In genomic region chr19:13207237-13208130, GRCh38 we compare ENCODE assay signal across 1 cellular context.
TF ChIP-seq lines count a peak whose summit lies in the region.

No MANE protein-coding gene starts in this region.

TF ChIP-seq in GM12878, 131 proteins besides CTCF, POLR2A, EP300 and RAD21 (continues in another document):
- 0 out of 2 replicates have a peak, but pooled peaks have one; percentile 34 for TF ChIP-seq ZNF687 (IDR thresholded peaks at IDR 0.05)
- peak in 1 of 2 experiments; percentile 55; a peak in 1 of 4 replicates for TF ChIP-seq BHLHE40 (IDR thresholded peaks at IDR 0.05; ENCODE audit: borderline replicate concordance in 1 of 2, low read depth in 2 of 2, low read length in 1 of 2)
- no peak for TF ChIP-seq SKIL (IDR thresholded peaks at IDR 0.05; ENCODE audit: low read depth, poor library complexity, severe bottlenecking)
- no peak for TF ChIP-seq TBL1XR1 (IDR thresholded peaks at IDR 0.05; ENCODE audit: low read depth, low read length)
- TF ChIP-seq IKZF1 (conservative IDR thresholded peaks at IDR 0.05) = no peak
- TF ChIP-seq HDAC2 (IDR thresholded peaks at IDR 0.05) = no peak
- TF ChIP-seq, protein P1, sequence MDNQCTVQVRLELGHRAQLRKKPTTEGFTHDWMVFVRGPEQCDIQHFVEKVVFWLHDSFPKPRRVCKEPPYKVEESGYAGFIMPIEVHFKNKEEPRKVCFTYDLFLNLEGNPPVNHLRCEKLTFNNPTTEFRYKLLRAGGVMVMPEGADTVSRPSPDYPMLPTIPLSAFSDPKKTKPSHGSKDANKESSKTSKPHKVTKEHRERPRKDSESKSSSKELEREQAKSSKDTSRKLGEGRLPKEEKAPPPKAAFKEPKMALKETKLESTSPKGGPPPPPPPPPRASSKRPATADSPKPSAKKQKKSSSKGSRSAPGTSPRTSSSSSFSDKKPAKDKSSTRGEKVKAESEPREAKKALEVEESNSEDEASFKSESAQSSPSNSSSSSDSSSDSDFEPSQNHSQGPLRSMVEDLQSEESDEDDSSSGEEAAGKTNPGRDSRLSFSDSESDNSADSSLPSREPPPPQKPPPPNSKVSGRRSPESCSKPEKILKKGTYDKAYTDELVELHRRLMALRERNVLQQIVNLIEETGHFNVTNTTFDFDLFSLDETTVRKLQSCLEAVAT (IDR thresholded peaks at IDR 0.05) = no peak
- no peak for TF ChIP-seq PAX8 (IDR thresholded peaks at IDR 0.05)
- TF ChIP-seq KLF5 (IDR thresholded peaks at IDR 0.05; ENCODE audit: partially characterized antibody) = no peak
- TF ChIP-seq SUPT20H (IDR thresholded peaks at IDR 0.05; ENCODE audit: borderline replicate concordance, control insufficient read depth, low read depth, low read length) = no peak
- no peak for TF ChIP-seq EZH2 (IDR thresholded peaks at IDR 0.05; ENCODE audit: borderline replicate concordance, control insufficient read depth, low read depth, low read length)
- TF ChIP-seq ESRRA (IDR thresholded peaks at IDR 0.05; ENCODE audit: low read length) = no peak
- no peak for TF ChIP-seq TCF12 (IDR thresholded peaks at IDR 0.05; ENCODE audit: low read depth, low read length)
- TF ChIP-seq, protein P2, sequence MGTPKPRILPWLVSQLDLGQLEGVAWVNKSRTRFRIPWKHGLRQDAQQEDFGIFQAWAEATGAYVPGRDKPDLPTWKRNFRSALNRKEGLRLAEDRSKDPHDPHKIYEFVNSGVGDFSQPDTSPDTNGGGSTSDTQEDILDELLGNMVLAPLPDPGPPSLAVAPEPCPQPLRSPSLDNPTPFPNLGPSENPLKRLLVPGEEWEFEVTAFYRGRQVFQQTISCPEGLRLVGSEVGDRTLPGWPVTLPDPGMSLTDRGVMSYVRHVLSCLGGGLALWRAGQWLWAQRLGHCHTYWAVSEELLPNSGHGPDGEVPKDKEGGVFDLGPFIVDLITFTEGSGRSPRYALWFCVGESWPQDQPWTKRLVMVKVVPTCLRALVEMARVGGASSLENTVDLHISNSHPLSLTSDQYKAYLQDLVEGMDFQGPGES (IDR thresholded peaks at IDR 0.05) = no peak
- 0 out of 2 replicates have a peak, but pooled peaks have one; percentile 66 for TF ChIP-seq GATAD2B (conservative IDR thresholded peaks at IDR 0.05; ENCODE audit: low read depth)
- no peak for TF ChIP-seq MEF2B (IDR thresholded peaks at IDR 0.05; ENCODE audit: partially characterized antibody, poor library complexity, severe bottlenecking)
- TF ChIP-seq MYB (IDR thresholded peaks at IDR 0.05; ENCODE audit: borderline replicate concordance, low read depth, low read length) = no peak
- no peak for TF ChIP-seq TAF1 (IDR thresholded peaks at IDR 0.05; ENCODE audit: borderline replicate concordance, low read depth, low read length)
- no peak for TF ChIP-seq SIX5 (IDR thresholded peaks at IDR 0.05; ENCODE audit: low read depth, low read length, severe bottlenecking)
- TF ChIP-seq ZSCAN29 (IDR thresholded peaks at IDR 0.05) = no peak
- no peak for TF ChIP-seq STAT1 (conservative IDR thresholded peaks at IDR 0.05)
- TF ChIP-seq NRF1 (conservative IDR thresholded peaks at IDR 0.05; ENCODE audit: low read depth, low read length) = no peak
- TF ChIP-seq RCOR1 (conservative IDR thresholded peaks at IDR 0.05; ENCODE audit: low read depth, low read length) = no peak
- no peak for TF ChIP-seq SMARCA5 (IDR thresholded peaks at IDR 0.05)
- TF ChIP-seq ZZZ3 (IDR thresholded peaks at IDR 0.05; ENCODE audit: control insufficient read depth, insufficient read length, low read depth) = no peak
- TF ChIP-seq, protein P3, sequence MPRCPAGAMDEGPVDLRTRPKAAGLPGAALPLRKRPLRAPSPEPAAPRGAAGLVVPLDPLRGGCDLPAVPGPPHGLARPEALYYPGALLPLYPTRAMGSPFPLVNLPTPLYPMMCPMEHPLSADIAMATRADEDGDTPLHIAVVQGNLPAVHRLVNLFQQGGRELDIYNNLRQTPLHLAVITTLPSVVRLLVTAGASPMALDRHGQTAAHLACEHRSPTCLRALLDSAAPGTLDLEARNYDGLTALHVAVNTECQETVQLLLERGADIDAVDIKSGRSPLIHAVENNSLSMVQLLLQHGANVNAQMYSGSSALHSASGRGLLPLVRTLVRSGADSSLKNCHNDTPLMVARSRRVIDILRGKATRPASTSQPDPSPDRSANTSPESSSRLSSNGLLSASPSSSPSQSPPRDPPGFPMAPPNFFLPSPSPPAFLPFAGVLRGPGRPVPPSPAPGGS (IDR thresholded peaks at IDR 0.05; ENCODE audit: borderline replicate concordance, insufficient read depth, low read depth, low read length, poor library complexity, severe bottlenecking) = no peak
- TF ChIP-seq IRF5 (IDR thresholded peaks at IDR 0.05; ENCODE audit: borderline replicate concordance) = no peak
- TF ChIP-seq, protein P4, sequence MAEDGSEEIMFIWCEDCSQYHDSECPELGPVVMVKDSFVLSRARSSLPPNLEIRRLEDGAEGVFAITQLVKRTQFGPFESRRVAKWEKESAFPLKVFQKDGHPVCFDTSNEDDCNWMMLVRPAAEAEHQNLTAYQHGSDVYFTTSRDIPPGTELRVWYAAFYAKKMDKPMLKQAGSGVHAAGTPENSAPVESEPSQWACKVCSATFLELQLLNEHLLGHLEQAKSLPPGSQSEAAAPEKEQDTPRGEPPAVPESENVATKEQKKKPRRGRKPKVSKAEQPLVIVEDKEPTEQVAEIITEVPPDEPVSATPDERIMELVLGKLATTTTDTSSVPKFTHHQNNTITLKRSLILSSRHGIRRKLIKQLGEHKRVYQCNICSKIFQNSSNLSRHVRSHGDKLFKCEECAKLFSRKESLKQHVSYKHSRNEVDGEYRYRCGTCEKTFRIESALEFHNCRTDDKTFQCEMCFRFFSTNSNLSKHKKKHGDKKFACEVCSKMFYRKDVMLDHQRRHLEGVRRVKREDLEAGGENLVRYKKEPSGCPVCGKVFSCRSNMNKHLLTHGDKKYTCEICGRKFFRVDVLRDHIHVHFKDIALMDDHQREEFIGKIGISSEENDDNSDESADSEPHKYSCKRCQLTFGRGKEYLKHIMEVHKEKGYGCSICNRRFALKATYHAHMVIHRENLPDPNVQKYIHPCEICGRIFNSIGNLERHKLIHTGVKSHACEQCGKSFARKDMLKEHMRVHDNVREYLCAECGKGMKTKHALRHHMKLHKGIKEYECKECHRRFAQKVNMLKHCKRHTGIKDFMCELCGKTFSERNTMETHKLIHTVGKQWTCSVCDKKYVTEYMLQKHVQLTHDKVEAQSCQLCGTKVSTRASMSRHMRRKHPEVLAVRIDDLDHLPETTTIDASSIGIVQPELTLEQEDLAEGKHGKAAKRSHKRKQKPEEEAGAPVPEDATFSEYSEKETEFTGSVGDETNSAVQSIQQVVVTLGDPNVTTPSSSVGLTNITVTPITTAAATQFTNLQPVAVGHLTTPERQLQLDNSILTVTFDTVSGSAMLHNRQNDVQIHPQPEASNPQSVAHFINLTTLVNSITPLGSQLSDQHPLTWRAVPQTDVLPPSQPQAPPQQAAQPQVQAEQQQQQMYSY (CRISPR knock-in tag; IDR thresholded peaks at IDR 0.05) = no peak
- TF ChIP-seq PML (IDR thresholded peaks at IDR 0.05; ENCODE audit: low read length) = no peak
- TF ChIP-seq, protein P5, sequence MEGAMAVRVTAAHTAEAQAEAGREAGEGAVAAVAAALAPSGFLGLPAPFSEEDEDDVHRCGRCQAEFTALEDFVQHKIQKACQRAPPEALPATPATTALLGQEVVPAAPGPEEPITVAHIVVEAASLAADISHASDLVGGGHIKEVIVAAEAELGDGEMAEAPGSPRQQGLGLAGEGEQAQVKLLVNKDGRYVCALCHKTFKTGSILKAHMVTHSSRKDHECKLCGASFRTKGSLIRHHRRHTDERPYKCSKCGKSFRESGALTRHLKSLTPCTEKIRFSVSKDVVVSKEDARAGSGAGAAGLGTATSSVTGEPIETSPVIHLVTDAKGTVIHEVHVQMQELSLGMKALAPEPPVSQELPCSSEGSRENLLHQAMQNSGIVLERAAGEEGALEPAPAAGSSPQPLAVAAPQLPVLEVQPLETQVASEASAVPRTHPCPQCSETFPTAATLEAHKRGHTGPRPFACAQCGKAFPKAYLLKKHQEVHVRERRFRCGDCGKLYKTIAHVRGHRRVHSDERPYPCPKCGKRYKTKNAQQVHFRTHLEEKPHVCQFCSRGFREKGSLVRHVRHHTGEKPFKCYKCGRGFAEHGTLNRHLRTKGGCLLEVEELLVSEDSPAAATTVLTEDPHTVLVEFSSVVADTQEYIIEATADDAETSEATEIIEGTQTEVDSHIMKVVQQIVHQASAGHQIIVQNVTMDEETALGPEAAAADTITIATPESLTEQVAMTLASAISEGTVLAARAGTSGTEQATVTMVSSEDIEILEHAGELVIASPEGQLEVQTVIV (IDR thresholded peaks at IDR 0.05; ENCODE audit: borderline replicate concordance, partially characterized antibody) = no peak
- TF ChIP-seq ZNF622 (IDR thresholded peaks at IDR 0.05) = no peak
- TF ChIP-seq E2F4 (IDR thresholded peaks at IDR 0.05; ENCODE audit: low read depth, low read length) = no peak
- TF ChIP-seq CHD1 (IDR thresholded peaks at IDR 0.05; ENCODE audit: low read depth, low read length) = no peak
- no peak for TF ChIP-seq ELK1 (IDR thresholded peaks at IDR 0.05; ENCODE audit: low read depth, low read length)
- TF ChIP-seq NBN (IDR thresholded peaks at IDR 0.05) = no peak
